In genomic region chr20:49324306-49324705, GRCh38 we compare ENCODE assay signal across 1 cellular context.
TF ChIP-seq lines count a peak whose summit lies in the region.

No MANE protein-coding gene starts in this region.

TF ChIP-seq in K562, 482 proteins besides CTCF, POLR2A, EP300 and RAD21:
- TF ChIP-seq CREB1 (IDR thresholded peaks at IDR 0.05): 0 out of 2 replicates have a peak, but pooled peaks have one; percentile 23
- TF ChIP-seq CREB1 (CRISPR knock-in tag; IDR thresholded peaks at IDR 0.05): no peak
- peak; percentile 38; the same call in 1 of the 2 replicates for TF ChIP-seq CREM (IDR thresholded peaks at IDR 0.05; ENCODE audit: low read depth)
- no peak for TF ChIP-seq MYC (IDR thresholded peaks at IDR 0.05; ENCODE audit: low read depth, low read length)
- no peak for TF ChIP-seq MYC (CRISPR knock-in tag; IDR thresholded peaks at IDR 0.05; ENCODE audit: borderline replicate concordance, low read depth)
